ENCODE assay signal across 1 cellular context in the genomic region with DNA sequence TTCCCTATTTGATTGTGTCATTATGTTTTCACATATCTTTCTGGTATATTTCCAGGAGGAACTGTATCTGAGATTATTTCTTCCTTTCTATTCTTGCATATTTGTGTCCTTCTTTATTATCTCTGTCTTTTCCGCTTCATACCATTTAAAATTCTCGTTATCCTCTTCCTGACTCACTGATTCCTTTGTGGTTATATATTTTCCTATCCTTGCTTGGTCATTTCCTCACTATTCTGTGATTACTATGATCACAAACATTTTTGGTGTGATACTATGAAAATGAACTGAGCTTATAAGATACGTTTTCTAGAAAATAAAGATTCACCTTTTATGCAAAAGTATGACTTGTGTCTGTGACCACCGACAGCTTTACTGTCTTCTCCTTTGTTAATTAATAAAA.
TF ChIP-seq lines count a peak whose summit lies in the region.

No MANE protein-coding gene starts in this region.

TF ChIP-seq in IMR-90, 13 proteins besides CTCF, POLR2A, EP300 and RAD21 (continued from another document):
- TF ChIP-seq MAZ (IDR thresholded peaks at IDR 0.05; ENCODE audit: borderline replicate concordance, low read depth, low read length) (no peak), FOS (IDR thresholded peaks at IDR 0.05; ENCODE audit: low read depth, low read length) (no peak), BHLHE40 (IDR thresholded peaks at IDR 0.05; ENCODE audit: low read depth, low read length) (no peak), CEBPB (IDR thresholded peaks at IDR 0.05; ENCODE audit: low read depth, low read length) (no peak), MAFK (IDR thresholded peaks at IDR 0.05; ENCODE audit: low read depth, low read length) (no peak), ELK1 (IDR thresholded peaks at IDR 0.05; ENCODE audit: borderline replicate concordance, low read depth, low read length) (no peak), NFE2L2 (IDR thresholded peaks at IDR 0.05; ENCODE audit: low read depth, low read length) (no peak)
- TF ChIP-seq, protein P1, sequence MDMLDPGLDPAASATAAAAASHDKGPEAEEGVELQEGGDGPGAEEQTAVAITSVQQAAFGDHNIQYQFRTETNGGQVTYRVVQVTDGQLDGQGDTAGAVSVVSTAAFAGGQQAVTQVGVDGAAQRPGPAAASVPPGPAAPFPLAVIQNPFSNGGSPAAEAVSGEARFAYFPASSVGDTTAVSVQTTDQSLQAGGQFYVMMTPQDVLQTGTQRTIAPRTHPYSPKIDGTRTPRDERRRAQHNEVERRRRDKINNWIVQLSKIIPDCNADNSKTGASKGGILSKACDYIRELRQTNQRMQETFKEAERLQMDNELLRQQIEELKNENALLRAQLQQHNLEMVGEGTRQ (IDR thresholded peaks at IDR 0.05; ENCODE audit: low read depth, low read length), result no peak
